ENCODE assay signal across 14 cellular contexts in the genomic region with DNA sequence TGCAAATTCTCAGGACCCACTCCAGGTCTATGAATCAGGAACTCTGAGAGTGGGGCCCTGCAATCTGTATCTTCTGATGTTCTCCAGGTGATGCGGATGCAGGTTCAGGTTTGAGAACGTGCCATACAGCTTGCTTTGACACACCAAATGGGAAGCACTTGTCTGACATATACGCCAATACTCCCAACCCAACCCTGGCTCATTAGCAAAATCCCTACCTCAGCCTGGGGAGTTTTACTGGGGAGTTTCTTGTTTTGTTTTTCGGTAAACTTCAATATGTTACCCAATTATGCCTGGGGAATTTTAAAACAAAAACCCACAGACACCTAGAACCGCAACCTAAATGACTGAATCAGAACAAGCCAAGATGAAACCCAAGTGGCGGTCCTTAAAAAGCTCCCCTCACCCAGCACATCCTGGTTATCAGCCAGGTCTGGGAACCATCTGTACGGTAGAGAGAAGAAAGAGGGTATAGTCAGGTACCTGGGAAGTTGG. TPM values are rescaled to one million over a fixed set of nuclear protein-coding genes. Genes with fewer than 3 reads are reported as not detected.
DNase-seq lines count a peak whose midpoint lies in the region; ATAC-seq and TF ChIP-seq lines count a peak whose summit lies in the region.
"Had no signal": no experiment of that assay in that cellular context is flagged by ENCODE, and none has a peak within 500 bp of the region (broad histone marks: within the 10 kb centered on the region; RNA-seq: fewer than 3 reads in every experiment).

No MANE protein-coding gene starts in this region.

- peaks cover 20% of the 10 kb centered on the region for H3K36me3 Mint-ChIP-seq in activated CD4-positive, alpha-beta T cell treated with anti-CD3 and anti-CD28 coated beads for 36 hours (ENCODE audit: low read depth)
- peaks cover 33% of the 10 kb centered on the region for H3K36me3 Mint-ChIP-seq in stimulated activated memory B cell treated with anti-CD40 and anti-IgM and Interleukin-4, amounts not matched to agents 10 μg/mL and 1 μg/mL and 100 μg/mL, for 72 hours
- H3K36me3 Mint-ChIP-seq in CD8-positive, alpha-beta memory T cell, result peaks cover 9 to 22% (median 14%) of the 10 kb centered on the region in 3 donors

- H3K27me3 Mint-ChIP-seq in activated CD4-positive, alpha-beta T cell treated with anti-CD3 and anti-CD28 coated beads for 36 hours, result no peaks in the 10 kb centered on the region
- no peaks in the 10 kb centered on the region for H3K27me3 Mint-ChIP-seq in stimulated activated memory B cell treated with anti-CD40 and anti-IgM and Interleukin-4, amounts not matched to agents 10 μg/mL and 1 μg/mL and 100 μg/mL, for 72 hours
- H3K27me3 Mint-ChIP-seq in CD8-positive, alpha-beta memory T cell, result no peaks in the 10 kb centered on the region
- H3K27me3 Mint-ChIP-seq: activated T-cell treated with anti-CD3 and anti-CD28 coated beads, Interleukin-2, amount 50 U/mL, for 24 hours had no signal

- H3K4me1 Mint-ChIP-seq in activated CD4-positive, alpha-beta T cell treated with anti-CD3 and anti-CD28 coated beads for 36 hours, result no peaks in the 10 kb centered on the region
- peaks cover 28% of the 10 kb centered on the region for H3K4me1 Mint-ChIP-seq in stimulated activated memory B cell treated with anti-CD40 and anti-IgM and Interleukin-4, amounts not matched to agents 10 μg/mL and 1 μg/mL and 100 μg/mL, for 72 hours
- peaks cover 4 to 8% (median 7%) of the 10 kb centered on the region in 3 donors for H3K4me1 Mint-ChIP-seq in CD8-positive, alpha-beta memory T cell

- H3K4me3 Mint-ChIP-seq in activated CD4-positive, alpha-beta T cell treated with anti-CD3 and anti-CD28 coated beads for 36 hours, result no peak overlapping the region
- H3K4me3 Mint-ChIP-seq in stimulated activated memory B cell treated with anti-CD40 and anti-IgM and Interleukin-4, amounts not matched to agents 10 μg/mL and 1 μg/mL and 100 μg/mL, for 72 hours, result peak overlapping the region; percentile 35
- no peak overlapping the region for H3K4me3 Mint-ChIP-seq in CD8-positive, alpha-beta memory T cell
- H3K4me3 Mint-ChIP-seq: activated T-cell treated with anti-CD3 and anti-CD28 coated beads, Interleukin-2, amount 50 U/mL, for 24 hours had no signal

- peak; percentile 44 for ATAC-seq in activated CD4-positive, alpha-beta T cell treated with anti-CD3 and anti-CD28 coated beads for 36 hours
- ATAC-seq in GM21723 (IDR thresholded peaks at IDR 0.05; ENCODE audit: unreplicated experiment), result peak; percentile 65
- peak; percentile 25 for ATAC-seq in HG03139 (IDR thresholded peaks at IDR 0.05; ENCODE audit: unreplicated experiment)
- ATAC-seq in stimulated activated memory B cell treated with anti-CD40 and anti-IgM and Interleukin-4, amounts not matched to agents 10 μg/mL and 1 μg/mL and 100 μg/mL, for 72 hours, result peak; percentile 45
- ATAC-seq: right cardiac atrium had no signal

- H3K4me3 ChIP-seq in CD8-positive, alpha-beta memory T cell (ENCODE audit: low read length), result no peak overlapping the region

- intact Hi-C loops in activated CD4-positive, alpha-beta T cell treated with anti-CD3 and anti-CD28 coated beads for 36 hours (cut with DNase I, micrococcal nuclease), result no loop called here

- no peaks in the 10 kb centered on the region for H3K9me3 ChIP-seq in CD8-positive, alpha-beta memory T cell (ENCODE audit: low read length)

- no peak overlapping the region for H3K27ac ChIP-seq in CD8-positive, alpha-beta memory T cell (ENCODE audit: low read depth, low read length)
- H3K27ac ChIP-seq: 22Rv1, VCaP had no signal

- no peak for DNase-seq in activated CD4-positive, alpha-beta T cell treated with anti-CD3 and anti-CD28 coated beads for 36 hours
- DNase-seq in activated CD4-positive, alpha-beta T cell treated with anti-CD3 and anti-CD28 coated beads for 1 hour, result no peak
- DNase-seq in CD8-positive, alpha-beta memory T cell, result no peak
- DNase-seq in HEK293T (ENCODE audit: extremely low spot score) (no peak), COLO668 (lab: John Stamatoyannopoulos, UW; ENCODE audit: unreplicated experiment) (no peak)
- DNase-seq: activated T-cell treated with anti-CD3 and anti-CD28 coated beads, Interleukin-2, amount 50 U/mL, for 24 hours; NCI-H2081 treated with DMSO at 0.1 percent for 48 hours; right cardiac atrium; RPMI8226 had no signal

- no peaks in the 10 kb centered on the region for H3K27me3 ChIP-seq in CD8-positive, alpha-beta memory T cell (ENCODE audit: insufficient read depth, low read length, poor library complexity, severe bottlenecking)

- H3K9me3 Mint-ChIP-seq in activated CD4-positive, alpha-beta T cell treated with anti-CD3 and anti-CD28 coated beads for 36 hours (ENCODE audit: low read depth), result no peaks in the 10 kb centered on the region
- peaks cover 3% of the 10 kb centered on the region for H3K9me3 Mint-ChIP-seq in stimulated activated memory B cell treated with anti-CD40 and anti-IgM and Interleukin-4, amounts not matched to agents 10 μg/mL and 1 μg/mL and 100 μg/mL, for 72 hours
- no peaks in the 10 kb centered on the region for H3K9me3 Mint-ChIP-seq in CD8-positive, alpha-beta memory T cell
- H3K9me3 Mint-ChIP-seq: activated T-cell treated with anti-CD3 and anti-CD28 coated beads, Interleukin-2, amount 50 U/mL, for 24 hours had no signal

- H3K27ac Mint-ChIP-seq in activated CD4-positive, alpha-beta T cell treated with anti-CD3 and anti-CD28 coated beads for 36 hours, result no peak overlapping the region
- H3K27ac Mint-ChIP-seq in stimulated activated memory B cell treated with anti-CD40 and anti-IgM and Interleukin-4, amounts not matched to agents 10 μg/mL and 1 μg/mL and 100 μg/mL, for 72 hours, result peak overlapping the region; percentile 68
- peak overlapping the region in 1 of 8 donors; percentile 40 for H3K27ac Mint-ChIP-seq in CD8-positive, alpha-beta memory T cell
- H3K27ac Mint-ChIP-seq: activated T-cell treated with anti-CD3 and anti-CD28 coated beads, Interleukin-2, amount 50 U/mL, for 24 hours had no signal

- CTCF ChIA-PET in activated CD4-positive, alpha-beta T cell treated with anti-CD3 and anti-CD28 coated beads for 36 hours (lab: Charles Lee), result interaction anchor here (0.7 kb wide), 1 partner anchor 20 kb away, joined by 3 read pairs; no protein-coding TSS in a partner anchor
- CTCF ChIA-PET in CD8-positive, alpha-beta memory T cell (lab: Charles Lee), result no interaction called here
- CTCF ChIA-PET in HEK293T (lab: Yijun Ruan, JAX), result no interaction called here

- H3K36me3 ChIP-seq in CD8-positive, alpha-beta memory T cell (ENCODE audit: insufficient read depth, low read length), result no peaks in the 10 kb centered on the region

- POLR2A ChIA-PET in activated CD4-positive, alpha-beta T cell treated with anti-CD3 and anti-CD28 coated beads for 36 hours (lab: Charles Lee), result no interaction called here
- POLR2A ChIA-PET in CD8-positive, alpha-beta memory T cell (lab: Charles Lee), result no interaction called here
- POLR2A ChIA-PET in HEK293T (lab: Yijun Ruan, JAX), result no interaction called here

- H3K4me1 ChIP-seq in CD8-positive, alpha-beta memory T cell (ENCODE audit: insufficient read depth, low read length), result no peaks in the 10 kb centered on the region

TF ChIP-seq in HEK293T, 16 proteins besides CTCF, POLR2A, EP300 and RAD21:
- TF ChIP-seq HDGF (IDR thresholded peaks at IDR 0.05; ENCODE audit: borderline replicate concordance), result no peak
- no peak for TF ChIP-seq FOXM1 (IDR thresholded peaks at IDR 0.05; ENCODE audit: borderline replicate concordance)
- no peak for TF ChIP-seq L3MBTL2 (conservative IDR thresholded peaks at IDR 0.05)
- no peak for TF ChIP-seq TARDBP (IDR thresholded peaks at IDR 0.05)
- TF ChIP-seq, protein P1, sequence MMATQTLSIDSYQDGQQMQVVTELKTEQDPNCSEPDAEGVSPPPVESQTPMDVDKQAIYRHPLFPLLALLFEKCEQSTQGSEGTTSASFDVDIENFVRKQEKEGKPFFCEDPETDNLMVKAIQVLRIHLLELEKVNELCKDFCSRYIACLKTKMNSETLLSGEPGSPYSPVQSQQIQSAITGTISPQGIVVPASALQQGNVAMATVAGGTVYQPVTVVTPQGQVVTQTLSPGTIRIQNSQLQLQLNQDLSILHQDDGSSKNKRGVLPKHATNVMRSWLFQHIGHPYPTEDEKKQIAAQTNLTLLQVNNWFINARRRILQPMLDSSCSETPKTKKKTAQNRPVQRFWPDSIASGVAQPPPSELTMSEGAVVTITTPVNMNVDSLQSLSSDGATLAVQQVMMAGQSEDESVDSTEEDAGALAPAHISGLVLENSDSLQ (IDR thresholded peaks at IDR 0.05), result no peak
- no peak for TF ChIP-seq NFRKB (IDR thresholded peaks at IDR 0.05)
- no peak for TF ChIP-seq ARNT (IDR thresholded peaks at IDR 0.05)
TF ChIP-seq in HEK293T: peak in this region for 0.

RNA-seq across cellular contexts. Expression of gene ABCC4, which starts 41.2 kb away (rescaled TPM):
- 1 to 10 TPM; 9.0 to 9.5 TPM for total RNA-seq in activated CD4-positive, alpha-beta T cell treated with anti-CD3 and anti-CD28 coated beads for 36 hours
- total RNA-seq in CD8-positive, alpha-beta memory T cell, result 10 to 100 TPM; 11.2 to 12.5 TPM
- polyA plus RNA-seq in CD8-positive, alpha-beta memory T cell, result 3.0 TPM
